Comparison of ENCODE assay signal across 12 cellular contexts in genomic region chr5:161286066-161286655, GRCh38.
DNase-seq lines count a peak whose midpoint lies in the region; ATAC-seq lines count a peak whose summit lies in the region.
"Had no signal": no experiment of that assay in that cellular context is flagged by ENCODE, and none has a peak within 500 bp of the region (broad histone marks: within the 10 kb centered on the region; RNA-seq: fewer than 3 reads in every experiment).

No MANE protein-coding gene starts in this region.

- ATAC-seq in GM18858 (IDR thresholded peaks at IDR 0.05; ENCODE audit: unreplicated experiment) (peak; percentile 98), GM21381 (IDR thresholded peaks at IDR 0.05; ENCODE audit: unreplicated experiment) (peak; percentile 95), HG03039 (IDR thresholded peaks at IDR 0.05; ENCODE audit: unreplicated experiment) (peak; percentile 93), Right ventricle myocardium inferior (no peak), left colon (no peak)
- ATAC-seq: HCT116, natural killer cell had no signal

- intact Hi-C loops in Right ventricle myocardium inferior (cut with DNase I) (no loop called here), left colon (cut with DNase I, micrococcal nuclease) (no loop called here)

- DNase-seq in OCI-M1 (lab: John Stamatoyannopoulos, UW), result peak; percentile 53
- no peak for DNase-seq in effector CD8-positive, alpha-beta T cell (lab: John Stamatoyannopoulos, UW)
- no peak for DNase-seq in Right ventricle myocardium inferior (ENCODE audit: missing footprints)
- no peak for DNase-seq in left colon
- no peak for DNase-seq in NCI-H1930 (lab: John Stamatoyannopoulos, UW)
- DNase-seq: activated T-cell treated with anti-CD3 and anti-CD28 coated beads, Interleukin-2, amount 50 U/mL, for 1 hour; MM.1S; natural killer cell had no signal

Comparison
In these comparisons a context has a peak if more than half of its experiments do, and no peak if none do; other contexts are left out.
1. ATAC-seq: peak in GM18858 (single experiment), GM21381 (single experiment) and HG03039 (single experiment); none in Right ventricle myocardium inferior (single experiment) and left colon (single experiment).